1 cellular context compared by ENCODE assay signal in the genomic region with DNA sequence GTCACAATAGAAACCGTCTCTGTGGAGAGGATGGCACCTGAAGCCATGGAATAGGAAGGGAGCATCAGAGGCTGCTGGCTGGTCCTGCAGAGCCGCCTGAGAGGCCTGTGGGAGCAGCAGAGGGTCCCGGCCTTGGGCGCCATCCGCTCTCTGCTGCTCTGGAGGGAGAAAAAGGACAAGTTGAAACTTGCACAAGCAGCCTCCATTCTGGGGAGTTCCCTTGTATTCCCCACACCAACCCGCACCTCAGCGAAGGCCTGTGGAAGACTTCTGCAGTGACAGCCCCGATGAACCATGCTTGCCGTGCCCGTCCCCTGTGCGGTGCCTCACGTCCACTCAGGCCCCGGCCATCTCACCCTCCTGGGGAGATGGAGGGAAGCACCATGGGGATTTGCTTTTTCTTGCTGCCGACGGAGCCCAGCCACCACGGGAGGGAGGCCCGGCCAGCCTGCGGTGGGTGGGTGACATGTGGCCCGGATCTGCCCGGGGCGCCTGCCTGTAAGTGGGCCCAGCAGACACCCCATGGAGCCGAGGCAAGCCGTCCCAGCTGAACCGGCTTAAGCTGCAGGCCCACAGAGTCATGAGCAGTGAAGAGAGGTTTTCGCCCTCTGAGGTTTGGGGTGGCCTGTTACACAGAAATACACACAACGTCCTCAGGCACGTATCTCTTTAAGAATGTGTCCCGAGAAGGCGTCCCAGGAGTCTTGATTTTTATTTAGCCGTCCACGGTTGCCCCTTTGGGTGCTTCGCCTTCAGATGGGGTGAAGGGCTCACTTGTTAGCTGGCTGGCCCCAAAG.
TF ChIP-seq lines count a peak whose summit lies in the region.

No MANE protein-coding gene starts in this region.

TF ChIP-seq in GM23338, 12 proteins besides CTCF, POLR2A, EP300 and RAD21:
- TF ChIP-seq NANOG (IDR thresholded peaks at IDR 0.05; ENCODE audit: borderline replicate concordance): no peak
- TF ChIP-seq, protein P1, sequence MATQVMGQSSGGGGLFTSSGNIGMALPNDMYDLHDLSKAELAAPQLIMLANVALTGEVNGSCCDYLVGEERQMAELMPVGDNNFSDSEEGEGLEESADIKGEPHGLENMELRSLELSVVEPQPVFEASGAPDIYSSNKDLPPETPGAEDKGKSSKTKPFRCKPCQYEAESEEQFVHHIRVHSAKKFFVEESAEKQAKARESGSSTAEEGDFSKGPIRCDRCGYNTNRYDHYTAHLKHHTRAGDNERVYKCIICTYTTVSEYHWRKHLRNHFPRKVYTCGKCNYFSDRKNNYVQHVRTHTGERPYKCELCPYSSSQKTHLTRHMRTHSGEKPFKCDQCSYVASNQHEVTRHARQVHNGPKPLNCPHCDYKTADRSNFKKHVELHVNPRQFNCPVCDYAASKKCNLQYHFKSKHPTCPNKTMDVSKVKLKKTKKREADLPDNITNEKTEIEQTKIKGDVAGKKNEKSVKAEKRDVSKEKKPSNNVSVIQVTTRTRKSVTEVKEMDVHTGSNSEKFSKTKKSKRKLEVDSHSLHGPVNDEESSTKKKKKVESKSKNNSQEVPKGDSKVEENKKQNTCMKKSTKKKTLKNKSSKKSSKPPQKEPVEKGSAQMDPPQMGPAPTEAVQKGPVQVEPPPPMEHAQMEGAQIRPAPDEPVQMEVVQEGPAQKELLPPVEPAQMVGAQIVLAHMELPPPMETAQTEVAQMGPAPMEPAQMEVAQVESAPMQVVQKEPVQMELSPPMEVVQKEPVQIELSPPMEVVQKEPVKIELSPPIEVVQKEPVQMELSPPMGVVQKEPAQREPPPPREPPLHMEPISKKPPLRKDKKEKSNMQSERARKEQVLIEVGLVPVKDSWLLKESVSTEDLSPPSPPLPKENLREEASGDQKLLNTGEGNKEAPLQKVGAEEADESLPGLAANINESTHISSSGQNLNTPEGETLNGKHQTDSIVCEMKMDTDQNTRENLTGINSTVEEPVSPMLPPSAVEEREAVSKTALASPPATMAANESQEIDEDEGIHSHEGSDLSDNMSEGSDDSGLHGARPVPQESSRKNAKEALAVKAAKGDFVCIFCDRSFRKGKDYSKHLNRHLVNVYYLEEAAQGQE (IDR thresholded peaks at IDR 0.05; ENCODE audit: unreplicated experiment): no peak
- TF ChIP-seq POLR2AphosphoS5 (IDR thresholded peaks at IDR 0.05; ENCODE audit: low read depth): no peak
- no peak for TF ChIP-seq JUNB (IDR thresholded peaks at IDR 0.05; ENCODE audit: unreplicated experiment)
- no peak for TF ChIP-seq STAT1 (IDR thresholded peaks at IDR 0.05; ENCODE audit: unreplicated experiment)
- TF ChIP-seq ZNF114 (CRISPR knock-in tag; IDR thresholded peaks at IDR 0.05): no peak
- TF ChIP-seq, protein P2, sequence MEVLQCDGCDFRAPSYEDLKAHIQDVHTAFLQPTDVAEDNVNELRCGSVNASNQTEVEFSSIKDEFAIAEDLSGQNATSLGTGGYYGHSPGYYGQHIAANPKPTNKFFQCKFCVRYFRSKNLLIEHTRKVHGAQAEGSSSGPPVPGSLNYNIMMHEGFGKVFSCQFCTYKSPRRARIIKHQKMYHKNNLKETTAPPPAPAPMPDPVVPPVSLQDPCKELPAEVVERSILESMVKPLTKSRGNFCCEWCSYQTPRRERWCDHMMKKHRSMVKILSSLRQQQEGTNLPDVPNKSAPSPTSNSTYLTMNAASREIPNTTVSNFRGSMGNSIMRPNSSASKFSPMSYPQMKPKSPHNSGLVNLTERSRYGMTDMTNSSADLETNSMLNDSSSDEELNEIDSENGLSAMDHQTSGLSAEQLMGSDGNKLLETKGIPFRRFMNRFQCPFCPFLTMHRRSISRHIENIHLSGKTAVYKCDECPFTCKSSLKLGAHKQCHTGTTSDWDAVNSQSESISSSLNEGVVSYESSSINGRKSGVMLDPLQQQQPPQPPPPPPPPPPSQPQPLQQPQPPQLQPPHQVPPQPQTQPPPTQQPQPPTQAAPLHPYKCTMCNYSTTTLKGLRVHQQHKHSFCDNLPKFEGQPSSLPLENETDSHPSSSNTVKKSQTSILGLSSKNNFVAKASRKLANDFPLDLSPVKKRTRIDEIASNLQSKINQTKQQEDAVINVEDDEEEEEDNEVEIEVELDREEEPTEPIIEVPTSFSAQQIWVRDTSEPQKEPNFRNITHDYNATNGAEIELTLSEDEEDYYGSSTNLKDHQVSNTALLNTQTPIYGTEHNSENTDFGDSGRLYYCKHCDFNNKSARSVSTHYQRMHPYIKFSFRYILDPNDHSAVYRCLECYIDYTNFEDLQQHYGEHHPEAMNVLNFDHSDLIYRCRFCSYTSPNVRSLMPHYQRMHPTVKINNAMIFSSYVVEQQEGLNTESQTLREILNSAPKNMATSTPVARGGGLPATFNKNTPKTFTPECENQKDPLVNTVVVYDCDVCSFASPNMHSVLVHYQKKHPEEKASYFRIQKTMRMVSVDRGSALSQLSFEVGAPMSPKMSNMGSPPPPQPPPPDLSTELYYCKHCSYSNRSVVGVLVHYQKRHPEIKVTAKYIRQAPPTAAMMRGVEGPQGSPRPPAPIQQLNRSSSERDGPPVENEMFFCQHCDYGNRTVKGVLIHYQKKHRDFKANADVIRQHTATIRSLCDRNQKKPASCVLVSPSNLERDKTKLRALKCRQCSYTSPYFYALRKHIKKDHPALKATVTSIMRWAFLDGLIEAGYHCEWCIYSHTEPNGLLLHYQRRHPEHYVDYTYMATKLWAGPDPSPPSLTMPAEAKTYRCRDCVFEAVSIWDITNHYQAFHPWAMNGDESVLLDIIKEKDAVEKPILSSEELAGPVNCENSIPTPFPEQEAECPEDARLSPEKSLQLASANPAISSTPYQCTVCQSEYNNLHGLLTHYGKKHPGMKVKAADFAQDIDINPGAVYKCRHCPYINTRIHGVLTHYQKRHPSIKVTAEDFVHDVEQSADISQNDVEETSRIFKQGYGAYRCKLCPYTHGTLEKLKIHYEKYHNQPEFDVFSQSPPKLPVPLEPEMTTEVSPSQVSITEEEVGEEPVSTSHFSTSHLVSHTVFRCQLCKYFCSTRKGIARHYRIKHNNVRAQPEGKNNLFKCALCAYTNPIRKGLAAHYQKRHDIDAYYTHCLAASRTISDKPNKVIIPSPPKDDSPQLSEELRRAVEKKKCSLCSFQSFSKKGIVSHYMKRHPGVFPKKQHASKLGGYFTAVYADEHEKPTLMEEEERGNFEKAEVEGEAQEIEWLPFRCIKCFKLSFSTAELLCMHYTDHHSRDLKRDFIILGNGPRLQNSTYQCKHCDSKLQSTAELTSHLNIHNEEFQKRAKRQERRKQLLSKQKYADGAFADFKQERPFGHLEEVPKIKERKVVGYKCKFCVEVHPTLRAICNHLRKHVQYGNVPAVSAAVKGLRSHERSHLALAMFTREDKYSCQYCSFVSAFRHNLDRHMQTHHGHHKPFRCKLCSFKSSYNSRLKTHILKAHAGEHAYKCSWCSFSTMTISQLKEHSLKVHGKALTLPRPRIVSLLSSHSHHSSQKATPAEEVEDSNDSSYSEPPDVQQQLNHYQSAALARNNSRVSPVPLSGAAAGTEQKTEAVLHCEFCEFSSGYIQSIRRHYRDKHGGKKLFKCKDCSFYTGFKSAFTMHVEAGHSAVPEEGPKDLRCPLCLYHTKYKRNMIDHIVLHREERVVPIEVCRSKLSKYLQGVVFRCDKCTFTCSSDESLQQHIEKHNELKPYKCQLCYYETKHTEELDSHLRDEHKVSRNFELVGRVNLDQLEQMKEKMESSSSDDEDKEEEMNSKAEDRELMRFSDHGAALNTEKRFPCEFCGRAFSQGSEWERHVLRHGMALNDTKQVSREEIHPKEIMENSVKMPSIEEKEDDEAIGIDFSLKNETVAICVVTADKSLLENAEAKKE (CRISPR knock-in tag; IDR thresholded peaks at IDR 0.05): no peak
- no peak for TF ChIP-seq ZNF331 (CRISPR knock-in tag; IDR thresholded peaks at IDR 0.05; ENCODE audit: low read depth)
- no peak for TF ChIP-seq CREB1 (CRISPR knock-in tag; IDR thresholded peaks at IDR 0.05; ENCODE audit: low read depth)
- TF ChIP-seq, protein P3, sequence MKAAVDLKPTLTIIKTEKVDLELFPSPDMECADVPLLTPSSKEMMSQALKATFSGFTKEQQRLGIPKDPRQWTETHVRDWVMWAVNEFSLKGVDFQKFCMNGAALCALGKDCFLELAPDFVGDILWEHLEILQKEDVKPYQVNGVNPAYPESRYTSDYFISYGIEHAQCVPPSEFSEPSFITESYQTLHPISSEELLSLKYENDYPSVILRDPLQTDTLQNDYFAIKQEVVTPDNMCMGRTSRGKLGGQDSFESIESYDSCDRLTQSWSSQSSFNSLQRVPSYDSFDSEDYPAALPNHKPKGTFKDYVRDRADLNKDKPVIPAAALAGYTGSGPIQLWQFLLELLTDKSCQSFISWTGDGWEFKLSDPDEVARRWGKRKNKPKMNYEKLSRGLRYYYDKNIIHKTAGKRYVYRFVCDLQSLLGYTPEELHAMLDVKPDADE (IDR thresholded peaks at IDR 0.05): no peak
- TF ChIP-seq EZH2 (IDR thresholded peaks at IDR 0.05; ENCODE audit: low read depth, unreplicated experiment): no peak
- no peak for TF ChIP-seq EZH2phosphoT487 (IDR thresholded peaks at IDR 0.05; ENCODE audit: unreplicated experiment)
